ENCODE assay signal across 25 cellular contexts in genomic region chr10:5567477-5567876, GRCh38. TPM values are rescaled to one million over a fixed set of nuclear protein-coding genes. Genes with fewer than 3 reads are reported as not detected.
"Had no signal": no experiment of that assay in that cellular context is flagged by ENCODE, and none has a peak within 500 bp of the region (broad histone marks: within the 10 kb centered on the region; RNA-seq: fewer than 3 reads in every experiment).

No MANE protein-coding gene starts in this region.

- H3K4me3 Mint-ChIP-seq: activated CD8-positive, alpha-beta T cell treated with anti-CD3 and anti-CD28 coated beads for 36 hours; activated naive CD4-positive, alpha-beta T cell treated with anti-CD3 and anti-CD28 coated beads, Interleukin-2, amount 10 ng/mL, durations not matched to agents 7 days and 5 days; activated naive CD8-positive, alpha-beta T cell treated with anti-CD3 and anti-CD28 coated beads for 36 hours; activated T-cell treated with anti-CD3 and anti-CD28 coated beads, Interleukin-2, amount 50 U/mL, for 72 hours; T-helper 17 cell had no signal

- H3K9me3 Mint-ChIP-seq: activated CD8-positive, alpha-beta T cell treated with anti-CD3 and anti-CD28 coated beads for 36 hours; activated naive CD8-positive, alpha-beta T cell treated with anti-CD3 and anti-CD28 coated beads for 36 hours; activated T-helper 2 cell treated with anti-CD3 and anti-CD28 coated beads, Interferon-gamma antibody, Interleukin-2, Interleukin-4, amounts not matched to agents 10 μg/mL and 5 μg/mL and 100 μg/mL, durations not matched to agents 14 hours and 24 hours and 36 hours had no signal

- H3K36me3 ChIP-seq: brain microvascular endothelial cell had no signal

- H3K27me3 Mint-ChIP-seq: activated CD8-positive, alpha-beta T cell treated with anti-CD3 and anti-CD28 coated beads for 36 hours; activated naive CD8-positive, alpha-beta T cell treated with anti-CD3 and anti-CD28 coated beads for 36 hours; T-helper 17 cell had no signal

- H3K27ac Mint-ChIP-seq: activated CD8-positive, alpha-beta T cell treated with anti-CD3 and anti-CD28 coated beads for 36 hours; activated naive CD4-positive, alpha-beta T cell treated with anti-CD3 and anti-CD28 coated beads, Interleukin-2, amount 10 ng/mL, durations not matched to agents 7 days and 5 days; activated naive CD8-positive, alpha-beta T cell treated with anti-CD3 and anti-CD28 coated beads for 36 hours; activated T-cell treated with anti-CD3 and anti-CD28 coated beads, Interleukin-2, amount 50 U/mL, for 72 hours; activated T-helper 2 cell treated with anti-CD3 and anti-CD28 coated beads, Interferon-gamma antibody, Interleukin-2, Interleukin-4, amounts not matched to agents 10 μg/mL and 5 μg/mL and 100 μg/mL, durations not matched to agents 14 hours and 24 hours and 36 hours; T-helper 17 cell had no signal

- DNase-seq: activated CD4-positive, alpha-beta T cell treated with anti-CD3 and anti-CD28 coated beads for 4 hours; activated CD4-positive, CD25-positive, alpha-beta regulatory T cell; activated CD8-positive, alpha-beta memory T cell treated with anti-CD3 and anti-CD28 coated beads, Interleukin-2, amount 50 U/mL, for 4 hours; activated CD8-positive, alpha-beta T cell treated with anti-CD3 and anti-CD28 coated beads for 36 hours; activated gamma-delta T cell treated with Interleukin-2 at 50 U/mL for 16 hours; activated naive CD4-positive, alpha-beta T cell treated with anti-CD3 and anti-CD28 coated beads, Interleukin-2, amount 10 ng/mL, durations not matched to agents 7 days and 5 days; activated naive CD8-positive, alpha-beta T cell treated with anti-CD3 and anti-CD28 coated beads for 36 hours; activated T-cell treated with anti-CD3 and anti-CD28 coated beads, Interleukin-2, amount 50 U/mL, for 72 hours; brain microvascular endothelial cell; Karpas-422; MM.1S; NCI-H1105; NCI-H1436; NCI-H1694 treated with DMSO at 0.1 percent for 48 hours; NCI-H2029 treated with DMSO at 0.1 percent for 48 hours; NCI-H345; NCI-H510A; NCI-H69; NK-92 treated with Interleukin-12 subunit alpha and Interleukin-12 subunit beta, amount 100 ng/mL, for 24 hours; OCI-M1; SIG-M5; T-helper 17 cell; T1000 had no signal

- H3K27me3 ChIP-seq: brain microvascular endothelial cell had no signal

- H3K27ac ChIP-seq: brain microvascular endothelial cell had no signal

- H3K36me3 Mint-ChIP-seq: activated naive CD8-positive, alpha-beta T cell treated with anti-CD3 and anti-CD28 coated beads for 36 hours had no signal

- ATAC-seq: activated CD8-positive, alpha-beta T cell treated with anti-CD3 and anti-CD28 coated beads for 36 hours; T-helper 17 cell had no signal

RNA-seq across cellular contexts. Expression of gene CALML3, which starts 42.7 kb away (rescaled TPM):
- total RNA-seq: activated CD8-positive, alpha-beta T cell treated with anti-CD3 and anti-CD28 coated beads for 36 hours; activated naive CD8-positive, alpha-beta T cell treated with anti-CD3 and anti-CD28 coated beads for 36 hours; activated T-cell treated with anti-CD3 and anti-CD28 coated beads, Interleukin-2, amount 50 U/mL, for 72 hours; activated T-helper 2 cell treated with anti-CD3 and anti-CD28 coated beads, Interferon-gamma antibody, Interleukin-2, Interleukin-4, amounts not matched to agents 10 μg/mL and 5 μg/mL and 100 μg/mL, durations not matched to agents 14 hours and 24 hours and 36 hours; cardiac septum; T-helper 17 cell had no signal
